ENCODE assay signal across 1 cellular context in the genomic region with DNA sequence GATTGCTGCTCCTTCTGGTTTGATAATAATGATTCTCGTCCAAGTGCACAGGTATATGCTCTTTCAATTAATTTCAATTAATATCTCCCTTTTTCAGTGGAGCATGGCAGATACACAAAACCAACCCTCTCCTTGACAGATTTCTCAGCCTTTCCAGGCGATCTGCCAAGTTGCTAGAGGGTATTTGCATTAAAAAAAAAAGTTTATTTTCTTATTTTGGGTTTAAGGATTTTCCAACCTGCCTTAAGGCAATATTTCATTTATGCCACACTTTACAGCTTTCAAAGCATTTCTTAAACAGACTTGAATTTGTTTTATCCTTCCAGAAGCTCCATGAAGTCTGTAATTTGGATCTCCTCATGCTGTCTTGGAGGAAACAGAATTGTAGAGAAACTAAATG.
TF ChIP-seq lines count a peak whose summit lies in the region.

No MANE protein-coding gene starts in this region.

TF ChIP-seq in K562, 482 proteins besides CTCF, POLR2A, EP300 and RAD21:
- TF ChIP-seq MCM5 (IDR thresholded peaks at IDR 0.05; ENCODE audit: low read depth) (no peak), ARHGAP35 (IDR thresholded peaks at IDR 0.05; ENCODE audit: partially characterized antibody) (no peak), SMAD2 (IDR thresholded peaks at IDR 0.05; ENCODE audit: low read depth, low read length) (no peak), CHD1 (IDR thresholded peaks at IDR 0.05; ENCODE audit: low read length) (no peak), CXXC5 (CRISPR knock-in tag; IDR thresholded peaks at IDR 0.05) (no peak), HDAC6 (IDR thresholded peaks at IDR 0.05; ENCODE audit: low read depth, low read length) (no peak), NFRKB (IDR thresholded peaks at IDR 0.05; ENCODE audit: low read depth) (no peak)
- TF ChIP-seq, protein P1, sequence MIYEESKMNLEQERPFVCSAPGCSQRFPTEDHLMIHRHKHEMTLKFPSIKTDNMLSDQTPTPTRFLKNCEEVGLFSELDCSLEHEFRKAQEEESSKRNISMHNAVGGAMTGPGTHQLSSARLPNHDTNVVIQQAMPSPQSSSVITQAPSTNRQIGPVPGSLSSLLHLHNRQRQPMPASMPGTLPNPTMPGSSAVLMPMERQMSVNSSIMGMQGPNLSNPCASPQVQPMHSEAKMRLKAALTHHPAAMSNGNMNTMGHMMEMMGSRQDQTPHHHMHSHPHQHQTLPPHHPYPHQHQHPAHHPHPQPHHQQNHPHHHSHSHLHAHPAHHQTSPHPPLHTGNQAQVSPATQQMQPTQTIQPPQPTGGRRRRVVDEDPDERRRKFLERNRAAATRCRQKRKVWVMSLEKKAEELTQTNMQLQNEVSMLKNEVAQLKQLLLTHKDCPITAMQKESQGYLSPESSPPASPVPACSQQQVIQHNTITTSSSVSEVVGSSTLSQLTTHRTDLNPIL (CRISPR knock-in tag; IDR thresholded peaks at IDR 0.05): no peak
